Comparison of ENCODE assay signal across 1 cellular context in genomic region chr11:45265963-45266692, GRCh38.
TF ChIP-seq lines count a peak whose summit lies in the region.

No MANE protein-coding gene starts in this region.

TF ChIP-seq in HCT116, 20 proteins besides CTCF, POLR2A, EP300 and RAD21 (continued from another document):
- TF ChIP-seq ATF3 (IDR thresholded peaks at IDR 0.05), result no peak
- TF ChIP-seq YY1 (IDR thresholded peaks at IDR 0.05; ENCODE audit: extremely low read depth, insufficient replicate concordance, low read depth, low read length), result no peak
TF ChIP-seq in HCT116: peak in this region for 0.
